Comparison of ENCODE assay signal across 8 cellular contexts in genomic region chr2:176491172-176491904, GRCh38.
DNase-seq lines count a peak whose midpoint lies in the region; ATAC-seq and TF ChIP-seq lines count a peak whose summit lies in the region.

No MANE protein-coding gene starts in this region.

- TF ChIP-seq CTCF in KMS-11 (conservative IDR thresholded peaks at IDR 0.05; ENCODE audit: low read depth, low read length) = no peak
- no peak for TF ChIP-seq CTCF in brain microvascular endothelial cell (IDR thresholded peaks at IDR 0.05; ENCODE audit: low read depth, low read length, missing control alignments)

- H3K4me2 ChIP-seq in KMS-11 = peak overlapping the region; percentile 67

- H3K79me2 ChIP-seq in KMS-11 (ENCODE audit: insufficient read depth, low read depth) = no peaks in the 10 kb centered on the region

- in situ Hi-C loops in brain microvascular endothelial cell (cut with HindIII; ENCODE audit: low pct_ligation_motif_present, low sequenced_read_pairs) = no loop called here

- H3K36me3 ChIP-seq in KMS-11 (ENCODE audit: insufficient read depth) (no peaks in the 10 kb centered on the region), brain microvascular endothelial cell (replicated peaks) (no peaks in the 10 kb centered on the region), muscle layer of duodenum (ENCODE audit: control insufficient read depth in 1 of 2, insufficient read depth in 2 of 2, low read length in 2 of 2) (no peaks in the 10 kb centered on the region)

- peak overlapping the region; percentile 54; the same call in 1 of the 2 replicates for H3K9ac ChIP-seq in KMS-11

- ATAC-seq in GM18498 (IDR thresholded peaks at IDR 0.05; ENCODE audit: unreplicated experiment) (peak; percentile 86), GM21825 (IDR thresholded peaks at IDR 0.05; ENCODE audit: unreplicated experiment) (peak; percentile 85)

- H2AFZ ChIP-seq in KMS-11 (ENCODE audit: low read depth) = peak overlapping the region; percentile 53; the same call in 1 of the 2 replicates

- no peaks in the 10 kb centered on the region for H3K27me3 ChIP-seq in KMS-11 (ENCODE audit: insufficient read depth, low read depth)
- no peaks in the 10 kb centered on the region for H3K27me3 ChIP-seq in brain microvascular endothelial cell (replicated peaks)
- no peaks in the 10 kb centered on the region for H3K27me3 ChIP-seq in muscle layer of duodenum (ENCODE audit: low read depth, low read length)

- H3K27ac ChIP-seq in KMS-11 (peak overlapping the region; percentile 92), brain microvascular endothelial cell (no peak overlapping the region), muscle layer of duodenum (ENCODE audit: low read length) (peak overlapping the region; percentile 68)

- no peaks in the 10 kb centered on the region for H3K9me3 ChIP-seq in muscle layer of duodenum (ENCODE audit: control insufficient read depth in 1 of 2, low read length in 2 of 2)

- H4K20me1 ChIP-seq in KMS-11 (ENCODE audit: insufficient read depth) = no peaks in the 10 kb centered on the region

- H3K4me3 ChIP-seq in KMS-11 (IDR thresholded peaks at IDR 0.05; ENCODE audit: insufficient read depth, low read depth, low read length) (no peak overlapping the region), brain microvascular endothelial cell (ENCODE audit: low read depth, low read length) (no peak overlapping the region), muscle layer of duodenum (ENCODE audit: low read depth in 1 of 2, low read length in 2 of 2) (no peak overlapping the region)

- H3K4me1 ChIP-seq in KMS-11 (ENCODE audit: low read depth, poor library complexity, severe bottlenecking) (peaks cover 81% of the 10 kb centered on the region), muscle layer of duodenum (ENCODE audit: control insufficient read depth in 1 of 2, insufficient read depth in 2 of 2, low read length in 2 of 2) (peaks cover 0 to 18% of the 10 kb centered on the region in 2 donors)

- DNase-seq in brain microvascular endothelial cell (peak; percentile 90), cortex of kidney (lab: John Stamatoyannopoulos, UW) (no peak), cerebellum (ENCODE audit: low spot score) (no peak), SKM-1 (lab: John Stamatoyannopoulos, UW; ENCODE audit: unreplicated experiment) (no peak)
